In the genomic region with DNA sequence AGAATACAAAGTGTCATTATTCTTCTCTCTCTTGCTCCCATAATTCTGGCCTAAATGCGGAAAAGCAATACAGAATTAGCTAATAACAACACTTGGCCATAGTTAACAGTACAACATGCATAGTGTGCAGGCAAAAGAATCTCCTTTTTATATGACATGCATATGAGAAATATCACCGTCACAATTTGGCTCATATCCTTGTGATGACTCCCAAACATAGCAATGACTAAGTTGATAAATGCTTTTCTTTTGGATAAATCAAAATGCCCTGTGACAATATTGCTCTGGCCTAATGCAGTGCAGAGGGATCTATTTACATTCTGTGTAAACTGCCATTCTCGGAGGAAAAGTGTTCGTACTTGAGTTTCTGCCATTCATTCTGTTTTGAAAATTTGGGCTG, we compare ENCODE assay signal across 20 cellular contexts.
DNase-seq lines count a peak whose midpoint lies in the region; ATAC-seq and TF ChIP-seq lines count a peak whose summit lies in the region.
"Had no signal": no experiment of that assay in that cellular context is flagged by ENCODE, and none has a peak within 500 bp of the region (broad histone marks: within the 10 kb centered on the region; RNA-seq: fewer than 3 reads in every experiment).

No MANE protein-coding gene starts in this region.

- H4K91ac ChIP-seq in trophoblast cell (ENCODE audit: low read depth, low read length) = no peak overlapping the region

- H3K23ac ChIP-seq in trophoblast cell (ENCODE audit: low read length) = no peak overlapping the region

- no peaks in the 10 kb centered on the region for H3K9me2 ChIP-seq in OCI-LY7 (ENCODE audit: insufficient read depth, low read length)

- H3K36me3 ChIP-seq in psoas muscle (ENCODE audit: insufficient read depth in 1 of 2, low read depth in 1 of 2) = no peaks in the 10 kb centered on the region
- H3K36me3 ChIP-seq in OCI-LY7 (ENCODE audit: insufficient read depth, low read length) = no peaks in the 10 kb centered on the region
- H3K36me3 ChIP-seq in trophoblast cell (ENCODE audit: control insufficient read depth in 1 of 2, insufficient read depth in 2 of 2, low read length in 2 of 2) = peaks cover 0 to 2% of the 10 kb centered on the region in 2 experiments

- TF ChIP-seq CTCF in psoas muscle (IDR thresholded peaks at IDR 0.05) = no peak
- TF ChIP-seq CTCF in OCI-LY7 (conservative IDR thresholded peaks at IDR 0.05; ENCODE audit: low read length) = no peak

- no peaks in the 10 kb centered on the region for H3K79me2 ChIP-seq in OCI-LY7 (ENCODE audit: insufficient read depth, low read depth, low read length)
- H3K79me2 ChIP-seq in trophoblast cell (ENCODE audit: control insufficient read depth, insufficient read depth, low read length, poor library complexity) = no peaks in the 10 kb centered on the region

- intact Hi-C loops in psoas muscle (cut with DNase I) = no loop called here
- intact Hi-C loops in OCI-LY7 (cut with micrococcal nuclease; ENCODE audit: unreplicated experiment) = no loop called here

- no peak overlapping the region for H2BK120ac ChIP-seq in trophoblast cell (ENCODE audit: insufficient read depth, low read length, poor library complexity)

- no peaks in the 10 kb centered on the region for H3K4me1 ChIP-seq in psoas muscle
- no peaks in the 10 kb centered on the region for H3K4me1 ChIP-seq in OCI-LY7 (ENCODE audit: insufficient read depth, low read length, poor library complexity, severe bottlenecking)
- H3K4me1 ChIP-seq in trophoblast cell (ENCODE audit: control insufficient read depth in 1 of 2, insufficient read depth in 2 of 2, low read length in 2 of 2) = no peaks in the 10 kb centered on the region

- 50 to 55% (median 53%) methylated on average over 4 of the region's 4 CpGs for WGBS in psoas muscle, 3 donors
- WGBS in trophoblast cell (ENCODE audit: extremely low coverage, insufficient coverage, insufficient read length) = no CpG with 5 or more reads among the region's 4 CpGs

- H4K12ac ChIP-seq in trophoblast cell (ENCODE audit: low read depth, low read length) = no peak overlapping the region

- H3K9me3 ChIP-seq in psoas muscle (no peaks in the 10 kb centered on the region), OCI-LY7 (ENCODE audit: low read length) (no peaks in the 10 kb centered on the region), trophoblast cell (ENCODE audit: insufficient read depth, low read depth, low read length) (no peaks in the 10 kb centered on the region)

- H4K8ac ChIP-seq in trophoblast cell (ENCODE audit: low read depth, low read length) = no peak overlapping the region

- peak; percentile 9 for DNase-seq in AG08395 (ENCODE audit: low spot score)
- DNase-seq in LHCN-M2 (ENCODE audit: low read depth) = peak; percentile 2
- no peak for DNase-seq in epithelial cell of prostate (ENCODE audit: low read depth, low spot score)
- DNase-seq in foreskin melanocyte = peak; percentile 80
- DNase-seq in psoas muscle = no peak
- DNase-seq in OCI-LY7 (ENCODE audit: low spot score) = no peak
- no peak for DNase-seq in activated CD4-positive, alpha-beta T cell treated with anti-CD3 and anti-CD28 coated beads, Interleukin-2, amount 50 U/mL, for 4 hours
- no peak for DNase-seq in trophoblast cell
- DNase-seq: AML-193, COR-L47, GF-D8, Kasumi-1, NCI-H1930, NCI-H2171 treated with DMSO at 0.1 percent for 48 hours, NCI-H446 treated with DMSO at 0.1 percent for 48 hours, NCI-H774, Right ventricle myocardium superior had no signal

- H2AK5ac ChIP-seq in trophoblast cell (ENCODE audit: low read length) = no peak overlapping the region

- H3K4me3 ChIP-seq in psoas muscle (no peak overlapping the region), OCI-LY7 (ENCODE audit: low read depth, low read length, poor library complexity, severe bottlenecking) (no peak overlapping the region), trophoblast cell (ENCODE audit: low read depth, low read length) (no peak overlapping the region)
- H3K4me3 ChIP-seq: SK-N-MC had no signal

- H2AFZ ChIP-seq in OCI-LY7 (ENCODE audit: low read length) (no peak overlapping the region), trophoblast cell (ENCODE audit: insufficient read depth, low read length, poor library complexity) (no peak overlapping the region)

- no peaks in the 10 kb centered on the region for H3K27me3 ChIP-seq in psoas muscle (ENCODE audit: insufficient read depth in 3 of 3, low read length in 2 of 3)
- H3K27me3 ChIP-seq in trophoblast cell (ENCODE audit: insufficient read depth, low read length) = no peaks in the 10 kb centered on the region

- H2BK5ac ChIP-seq in trophoblast cell (ENCODE audit: low read depth, low read length, poor library complexity) = no peak overlapping the region

- no peak for ATAC-seq in psoas muscle
- ATAC-seq: HCT116, Panc1 had no signal

- H3K4ac ChIP-seq in trophoblast cell (ENCODE audit: low read depth, low read length) = no peak overlapping the region

- no peak overlapping the region for H3K4me2 ChIP-seq in OCI-LY7 (ENCODE audit: low read length)
- no peak overlapping the region for H3K4me2 ChIP-seq in trophoblast cell (ENCODE audit: low read length)

- no peaks in the 10 kb centered on the region for H3K79me1 ChIP-seq in trophoblast cell (ENCODE audit: low read length)

- no peak overlapping the region for H3K18ac ChIP-seq in trophoblast cell (ENCODE audit: low read length)

- CTCF ChIA-PET in OCI-LY7 (lab: Charles Lee; ENCODE audit: unreplicated experiment) = no interaction called here

- H3K27ac ChIP-seq in epithelial cell of prostate (peak overlapping the region; percentile 58), psoas muscle (no peak overlapping the region), OCI-LY7 (ENCODE audit: low read depth, low read length, poor library complexity, severe bottlenecking) (no peak overlapping the region), trophoblast cell (ENCODE audit: low read depth, low read length) (no peak overlapping the region)
- H3K27ac ChIP-seq: SK-N-MC had no signal

- no peak overlapping the region for H3K14ac ChIP-seq in trophoblast cell (ENCODE audit: low read length)

- no peaks in the 10 kb centered on the region for H4K20me1 ChIP-seq in OCI-LY7 (ENCODE audit: insufficient read depth, low read length)

- no peak overlapping the region for H2BK12ac ChIP-seq in trophoblast cell (ENCODE audit: low read length)

- POLR2A ChIA-PET in OCI-LY7 (lab: Charles Lee) = interaction anchor here (0.6 to 0.7 kb wide), 2 partner anchors 15 to 29 kb away, joined by 3 read pairs; no protein-coding TSS in a partner anchor

- H3K9ac ChIP-seq in trophoblast cell (ENCODE audit: low read length) = no peak overlapping the region

- no TSS peak for BruUV-seq in OCI-LY7 (replicated peaks; lab: Mats Ljungman, UMichigan)

Comparison
In these comparisons a context has a peak if more than half of its experiments do, and no peak if none do; other contexts are left out.
1. DNase-seq: peak in AG08395 (single experiment), LHCN-M2 (single experiment) and foreskin melanocyte (single experiment); none in epithelial cell of prostate (single experiment), psoas muscle (0 of 2), OCI-LY7 (single experiment), activated CD4-positive, alpha-beta T cell treated with anti-CD3 and anti-CD28 coated beads, Interleukin-2, amount 50 U/mL, for 4 hours (0 of 2) and trophoblast cell (0 of 2).